ENCODE assay signal across 16 cellular contexts in genomic region chr10:131195552-131196159, GRCh38.
DNase-seq lines count a peak whose midpoint lies in the region; ATAC-seq, FAIRE-seq and TF ChIP-seq lines count a peak whose summit lies in the region.
"Had no signal": no experiment of that assay in that cellular context is flagged by ENCODE, and none has a peak within 500 bp of the region (broad histone marks: within the 10 kb centered on the region; RNA-seq: fewer than 3 reads in every experiment).

No MANE protein-coding gene starts in this region.

- in situ Hi-C loops in HepG2 (cut with HindIII; ENCODE audit: extremely low pct_ligation_motif_present, low pct_unique_long_range_greater_than_20kb), result no loop called here

- no peak overlapping the region for H3K4me3 ChIP-seq in right lobe of liver
- H3K4me3 ChIP-seq in HepG2 (replicated peaks in 1 of 3; ENCODE audit: insufficient read depth in 1 of 3, low read depth in 2 of 3, low read length in 3 of 3), result no peak overlapping the region
- no peak overlapping the region for H3K4me3 ChIP-seq in kidney (ENCODE audit: low read length in 2 of 2)
- H3K4me3 ChIP-seq in sigmoid colon, result no peak overlapping the region

- H3K4me1 ChIP-seq in right lobe of liver, result no peaks in the 10 kb centered on the region
- H3K4me1 ChIP-seq in HepG2 (ENCODE audit: insufficient read depth, low read length), result no peaks in the 10 kb centered on the region
- H3K4me1 ChIP-seq in kidney (ENCODE audit: control insufficient read depth in 1 of 2, insufficient read depth in 1 of 2, low read depth in 1 of 2, low read length in 2 of 2), result no peaks in the 10 kb centered on the region
- H3K4me1 ChIP-seq in sigmoid colon, result no peaks in the 10 kb centered on the region

- no peak overlapping the region for H3K4me2 ChIP-seq in HepG2 (ENCODE audit: low read depth, low read length)

- H3K36me3 ChIP-seq in right lobe of liver (no peaks in the 10 kb centered on the region), HepG2 (replicated peaks in 1 of 2; ENCODE audit: control insufficient read depth in 1 of 2, insufficient read depth in 2 of 2, low read length in 2 of 2) (no peaks in the 10 kb centered on the region), kidney (ENCODE audit: control insufficient read depth in 1 of 2, insufficient read depth in 2 of 2, low read length in 2 of 2) (no peaks in the 10 kb centered on the region), sigmoid colon (no peaks in the 10 kb centered on the region)

- H2AFZ ChIP-seq in HepG2 (ENCODE audit: low read length), result no peak overlapping the region

- TF ChIP-seq POLR2A in right lobe of liver (IDR thresholded peaks at IDR 0.05), result no peak
- no peak for TF ChIP-seq POLR2A in HepG2 (IDR thresholded peaks at IDR 0.05; ENCODE audit: insufficient read depth in 1 of 2, low read depth in 2 of 2, low read length in 2 of 2)
- no peak for TF ChIP-seq POLR2A in sigmoid colon (IDR thresholded peaks at IDR 0.05)

- no peak for TF ChIP-seq RAD21 in HepG2 (CRISPR knock-in tag; IDR thresholded peaks at IDR 0.05)

- no peaks in the 10 kb centered on the region for H4K20me1 ChIP-seq in HepG2 (ENCODE audit: insufficient read depth, low read length)

- POLR2A ChIA-PET in HepG2 (lab: Yijun Ruan, JAX), result no interaction called here

- peak in 1 of 4 donors; percentile 22 for ATAC-seq in right lobe of liver
- no peak for ATAC-seq in HepG2
- no peak for ATAC-seq in GM19324 (IDR thresholded peaks at IDR 0.05; ENCODE audit: low FRiP score, unreplicated experiment)
- ATAC-seq: CD8-positive, alpha-beta T cell had no signal

- intact Hi-C loops in right lobe of liver (cut with DNase I) (no loop called here), HepG2 (cut with micrococcal nuclease; ENCODE audit: unreplicated experiment) (no loop called here), kidney (cut with DNase I) (no loop called here), sigmoid colon (cut with DNase I) (no loop called here)

- no peak for TF ChIP-seq CTCF in right lobe of liver (IDR thresholded peaks at IDR 0.05)
- no peak for TF ChIP-seq CTCF in HepG2 (CRISPR knock-in tag; IDR thresholded peaks at IDR 0.05)
- TF ChIP-seq CTCF in kidney (IDR thresholded peaks at IDR 0.05; ENCODE audit: borderline replicate concordance, extremely low read depth, insufficient read depth), result no peak
- TF ChIP-seq CTCF in sigmoid colon (IDR thresholded peaks at IDR 0.05), result no peak

- no peaks in the 10 kb centered on the region for H3K79me2 ChIP-seq in HepG2 (ENCODE audit: insufficient read depth, low read length)

- no peaks in the 10 kb centered on the region for H3K27me3 ChIP-seq in right lobe of liver
- H3K27me3 ChIP-seq in HepG2 (ENCODE audit: control insufficient read depth in 1 of 2, insufficient read depth in 2 of 2, low read length in 2 of 2), result peaks cover 1 to 30% of the 10 kb centered on the region in 2 experiments; a peak in 4 of 5 replicates
- no peaks in the 10 kb centered on the region for H3K27me3 ChIP-seq in sigmoid colon

- H3K27ac ChIP-seq in right lobe of liver, result no peak overlapping the region
- H3K27ac ChIP-seq in HepG2 (ENCODE audit: extremely low read length, insufficient read depth, low read length), result no peak overlapping the region
- no peak overlapping the region for H3K27ac ChIP-seq in kidney (ENCODE audit: low read depth in 2 of 2, low read length in 2 of 2)
- H3K27ac ChIP-seq in sigmoid colon, result no peak overlapping the region
- H3K27ac ChIP-seq: RWPE1 had no signal

- 55% methylated on average over 5 of the region's 19 CpGs for WGBS in right lobe of liver (ENCODE audit: insufficient coverage, low coverage, low lambda C conversion rate, missing lambda C conversion rate)
- 41% methylated on average over 13 of the region's 19 CpGs for WGBS in HepG2 (ENCODE audit: low lambda C conversion rate)
- WGBS in sigmoid colon, 2 donors, result 79 to 82% methylated on average over 19 of the region's 19 CpGs

- DNase-seq in right lobe of liver (peak in 2 of 3 donors; percentile 34 to 37), HepG2 (ENCODE audit: low spot score) (no peak), kidney (peak; percentile 46), sigmoid colon (peak; percentile 56), NCI-H524 (lab: John Stamatoyannopoulos, UW) (no peak), SHP77 (lab: John Stamatoyannopoulos, UW) (no peak)
- DNase-seq: GF-D8; GOT3; KG1; NCI-H1048; NCI-H226; NK-92 treated with Interleukin-12 subunit alpha and Interleukin-12 subunit beta, amount 100 ng/mL, for 24 hours had no signal

- BruUV-seq in HepG2 (replicated peaks; lab: Mats Ljungman, UMichigan), result no TSS peak

- H3K9ac ChIP-seq in HepG2 (ENCODE audit: insufficient read depth, low read depth, low read length) (no peak overlapping the region), kidney (ENCODE audit: low read length in 2 of 2) (no peak overlapping the region)

- CTCF ChIA-PET in HepG2 (lab: Yijun Ruan, JAX; ENCODE audit: low intra/inter-chr PET ratio, low total read pairs), result no interaction called here

- TF ChIP-seq EP300 in HepG2 (IDR thresholded peaks at IDR 0.05; ENCODE audit: low read depth in 2 of 2, low read length in 2 of 2), result no peak
- TF ChIP-seq EP300 in HepG2 (CRISPR knock-in tag; IDR thresholded peaks at IDR 0.05; ENCODE audit: borderline replicate concordance), result no peak
- no peak for TF ChIP-seq EP300 in sigmoid colon (IDR thresholded peaks at IDR 0.05)

- H3K9me3 ChIP-seq in right lobe of liver (no peaks in the 10 kb centered on the region), HepG2 (ENCODE audit: low read length) (no peaks in the 10 kb centered on the region), kidney (ENCODE audit: control insufficient read depth in 1 of 2, low read length in 2 of 2) (peaks cover 2 to 4% of the 10 kb centered on the region in 2 donors), sigmoid colon (no peaks in the 10 kb centered on the region)

- FAIRE-seq in HepG2 (lab: Jason Lieb, UNC), result no peak
- FAIRE-seq in kidney (lab: Jason Lieb, UNC), result no peak
- FAIRE-seq: D721Med had no signal

TF ChIP-seq in HepG2, 621 proteins besides CTCF, POLR2A, EP300 and RAD21 (continues in another document):
- TF ChIP-seq ZKSCAN5 (CRISPR knock-in tag; IDR thresholded peaks at IDR 0.05) (no peak), HBP1 (CRISPR knock-in tag; IDR thresholded peaks at IDR 0.05; ENCODE audit: low read depth) (no peak), MIER2 (CRISPR knock-in tag; IDR thresholded peaks at IDR 0.05) (no peak), ZNF589 (CRISPR knock-in tag; conservative IDR thresholded peaks at IDR 0.05) (no peak), ZNF484 (CRISPR knock-in tag; IDR thresholded peaks at IDR 0.05; ENCODE audit: borderline replicate concordance, low read depth) (no peak), ZNF496 (CRISPR knock-in tag; IDR thresholded peaks at IDR 0.05; ENCODE audit: insufficient replicate concordance) (no peak), BRD4 (CRISPR knock-in tag; IDR thresholded peaks at IDR 0.05) (no peak), MXD1 (CRISPR knock-in tag; IDR thresholded peaks at IDR 0.05) (no peak), ARID3A (IDR thresholded peaks at IDR 0.05; ENCODE audit: low read depth, low read length) (no peak), DR1 (CRISPR knock-in tag; IDR thresholded peaks at IDR 0.05) (no peak), ZMAT3 (CRISPR knock-in tag; conservative IDR thresholded peaks at IDR 0.05) (no peak), ZNF574 (CRISPR knock-in tag; IDR thresholded peaks at IDR 0.05) (no peak)

Comparison
In these comparisons a context has a peak if more than half of its experiments do, and no peak if none do; other contexts are left out.
1. DNase-seq: peak in right lobe of liver (2 of 3), kidney (single experiment) and sigmoid colon (single experiment); none in HepG2 (single experiment), NCI-H524 (0 of 2) and SHP77 (0 of 2).